In genomic region chr6:48564036-48564820, GRCh38 we compare ENCODE assay signal across 23 cellular contexts.
"Had no signal": no experiment of that assay in that cellular context is flagged by ENCODE, and none has a peak within 500 bp of the region (broad histone marks: within the 10 kb centered on the region; RNA-seq: fewer than 3 reads in every experiment).

No MANE protein-coding gene starts in this region.

- H3K36me3 ChIP-seq: brain microvascular endothelial cell, gastrocnemius medialis, heart left ventricle, stomach, upper lobe of right lung had no signal

- H3K27me3 Mint-ChIP-seq: activated CD4-positive, alpha-beta T cell treated with anti-CD3 and anti-CD28 coated beads, Interleukin-2, amount 10 ng/mL, durations not matched to agents 24 days and 14 days; activated naive CD8-positive, alpha-beta T cell treated with anti-CD3 and anti-CD28 coated beads, Interleukin-2, amount 10 ng/mL, durations not matched to agents 7 days and 5 days had no signal

- H3K9me3 Mint-ChIP-seq: activated CD4-positive, alpha-beta T cell treated with anti-CD3 and anti-CD28 coated beads, Interleukin-2, amount 10 ng/mL, durations not matched to agents 24 days and 14 days; nephron progenitor cell had no signal

- H3K4me3 ChIP-seq: gastrocnemius medialis, heart left ventricle, psoas muscle, stomach, testis, upper lobe of right lung had no signal

- H3K27ac ChIP-seq: brain microvascular endothelial cell, epithelial cell of prostate, gastrocnemius medialis, heart left ventricle, psoas muscle, stomach, testis, upper lobe of right lung had no signal

- H3K4me3 Mint-ChIP-seq: activated CD4-positive, alpha-beta T cell treated with anti-CD3 and anti-CD28 coated beads, Interleukin-2, amount 10 ng/mL, durations not matched to agents 24 days and 14 days; activated CD8-positive, alpha-beta T cell treated with anti-CD3 and anti-CD28 coated beads, Interleukin-2, amount 10 ng/mL, durations not matched to agents 7 days and 5 days; activated naive CD8-positive, alpha-beta T cell treated with anti-CD3 and anti-CD28 coated beads, Interleukin-2, amount 10 ng/mL, durations not matched to agents 7 days and 5 days; nephron progenitor cell; T-helper 2 cell treated with Interferon-gamma antibody and Interleukin-4, amounts not matched to agents 5 μg/mL and 100 μg/mL, for 36 hours had no signal

- H3K27me3 ChIP-seq: brain microvascular endothelial cell, gastrocnemius medialis, heart left ventricle, stomach, testis, upper lobe of right lung had no signal

- H3K9me3 ChIP-seq: gastrocnemius medialis, heart left ventricle, psoas muscle, stomach, testis, upper lobe of right lung had no signal

- H3K4me1 Mint-ChIP-seq: activated CD4-positive, alpha-beta T cell treated with anti-CD3 and anti-CD28 coated beads, Interleukin-2, amount 10 ng/mL, durations not matched to agents 24 days and 14 days; activated naive CD8-positive, alpha-beta T cell treated with anti-CD3 and anti-CD28 coated beads, Interleukin-2, amount 10 ng/mL, durations not matched to agents 7 days and 5 days; nephron progenitor cell had no signal

- ATAC-seq: activated CD8-positive, alpha-beta T cell treated with anti-CD3 and anti-CD28 coated beads, Interleukin-2, amount 10 ng/mL, durations not matched to agents 7 days and 5 days; gastrocnemius medialis; heart left ventricle; left ventricle myocardium superior; psoas muscle; upper lobe of right lung had no signal

- H3K4me1 ChIP-seq: gastrocnemius medialis, heart left ventricle, psoas muscle, stomach, testis, upper lobe of right lung had no signal

- H3K27ac Mint-ChIP-seq: activated CD4-positive, alpha-beta T cell treated with anti-CD3 and anti-CD28 coated beads, Interleukin-2, amount 10 ng/mL, durations not matched to agents 24 days and 14 days; activated CD8-positive, alpha-beta T cell treated with anti-CD3 and anti-CD28 coated beads, Interleukin-2, amount 10 ng/mL, durations not matched to agents 7 days and 5 days; activated naive CD8-positive, alpha-beta T cell treated with anti-CD3 and anti-CD28 coated beads, Interleukin-2, amount 10 ng/mL, durations not matched to agents 7 days and 5 days; nephron progenitor cell; T-helper 2 cell treated with Interferon-gamma antibody and Interleukin-4, amounts not matched to agents 5 μg/mL and 100 μg/mL, for 36 hours had no signal

- H3K36me3 Mint-ChIP-seq: activated naive CD8-positive, alpha-beta T cell treated with anti-CD3 and anti-CD28 coated beads, Interleukin-2, amount 10 ng/mL, durations not matched to agents 7 days and 5 days had no signal

- DNase-seq: activated CD4-positive, alpha-beta T cell treated with anti-CD3 and anti-CD28 coated beads, Interleukin-2, amount 10 ng/mL, durations not matched to agents 24 days and 14 days; activated CD4-positive, CD25-positive, alpha-beta regulatory T cell; activated CD8-positive, alpha-beta memory T cell treated with anti-CD3 and anti-CD28 coated beads, Interleukin-2, amount 50 U/mL, for 4 hours; activated CD8-positive, alpha-beta T cell treated with anti-CD3 and anti-CD28 coated beads, Interleukin-2, amount 10 ng/mL, durations not matched to agents 7 days and 5 days; activated naive CD4-positive, alpha-beta T cell; activated naive CD8-positive, alpha-beta T cell treated with anti-CD3 and anti-CD28 coated beads, Interleukin-2, amount 10 ng/mL, durations not matched to agents 7 days and 5 days; brain microvascular endothelial cell; effector memory CD4-positive, alpha-beta T cell; gastrocnemius medialis; heart left ventricle; kidney; left ventricle myocardium superior; mesenchymal stem cell; nephron progenitor cell; stimulated activated CD4-positive, alpha-beta T cell treated with anti-CD3 and anti-CD28 coated beads, Interleukin-12 subunit alpha, Interleukin-12 subunit beta, amount 100 ng/mL, for 4 hours; stimulated activated CD4-positive, alpha-beta T cell treated with anti-CD3 and anti-CD28 coated beads, Interleukin-2, amount 100 ng/mL, for 24 hours; stomach; SW 1271; testis; upper lobe of right lung had no signal
